ENCODE assay signal across 1 cellular context in the genomic region with DNA sequence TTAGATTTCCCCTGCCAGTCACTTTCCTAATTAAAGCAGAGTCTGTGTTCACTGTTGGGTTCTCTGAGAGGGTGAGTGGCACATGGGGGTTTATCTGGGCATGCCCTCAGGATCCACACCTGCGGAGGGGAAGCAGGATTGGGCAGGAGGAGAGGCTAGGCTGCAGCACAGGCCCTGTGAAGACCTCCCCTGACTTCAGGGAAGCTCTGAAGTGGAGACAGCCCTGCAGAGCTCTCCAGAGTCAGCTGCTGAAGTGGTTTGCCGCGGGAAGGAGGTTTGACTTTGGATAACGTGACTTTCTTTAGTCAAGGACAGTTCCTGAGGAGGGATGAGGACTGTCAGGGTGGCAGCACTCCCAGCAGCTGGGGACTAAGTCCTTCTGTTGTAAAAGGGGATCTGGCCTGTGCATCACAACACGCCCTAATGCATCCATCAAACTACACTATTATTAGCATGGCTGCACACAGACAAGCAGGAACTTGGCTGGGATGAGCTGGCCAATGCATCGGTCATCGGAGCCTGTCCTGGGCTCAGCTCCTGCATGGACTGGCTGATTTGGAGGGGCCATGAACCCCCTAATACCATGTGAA.
TF ChIP-seq lines count a peak whose summit lies in the region.

No MANE protein-coding gene starts in this region.

TF ChIP-seq in K562, 482 proteins besides CTCF, POLR2A, EP300 and RAD21 (continued from another document):
- TF ChIP-seq, protein P1, sequence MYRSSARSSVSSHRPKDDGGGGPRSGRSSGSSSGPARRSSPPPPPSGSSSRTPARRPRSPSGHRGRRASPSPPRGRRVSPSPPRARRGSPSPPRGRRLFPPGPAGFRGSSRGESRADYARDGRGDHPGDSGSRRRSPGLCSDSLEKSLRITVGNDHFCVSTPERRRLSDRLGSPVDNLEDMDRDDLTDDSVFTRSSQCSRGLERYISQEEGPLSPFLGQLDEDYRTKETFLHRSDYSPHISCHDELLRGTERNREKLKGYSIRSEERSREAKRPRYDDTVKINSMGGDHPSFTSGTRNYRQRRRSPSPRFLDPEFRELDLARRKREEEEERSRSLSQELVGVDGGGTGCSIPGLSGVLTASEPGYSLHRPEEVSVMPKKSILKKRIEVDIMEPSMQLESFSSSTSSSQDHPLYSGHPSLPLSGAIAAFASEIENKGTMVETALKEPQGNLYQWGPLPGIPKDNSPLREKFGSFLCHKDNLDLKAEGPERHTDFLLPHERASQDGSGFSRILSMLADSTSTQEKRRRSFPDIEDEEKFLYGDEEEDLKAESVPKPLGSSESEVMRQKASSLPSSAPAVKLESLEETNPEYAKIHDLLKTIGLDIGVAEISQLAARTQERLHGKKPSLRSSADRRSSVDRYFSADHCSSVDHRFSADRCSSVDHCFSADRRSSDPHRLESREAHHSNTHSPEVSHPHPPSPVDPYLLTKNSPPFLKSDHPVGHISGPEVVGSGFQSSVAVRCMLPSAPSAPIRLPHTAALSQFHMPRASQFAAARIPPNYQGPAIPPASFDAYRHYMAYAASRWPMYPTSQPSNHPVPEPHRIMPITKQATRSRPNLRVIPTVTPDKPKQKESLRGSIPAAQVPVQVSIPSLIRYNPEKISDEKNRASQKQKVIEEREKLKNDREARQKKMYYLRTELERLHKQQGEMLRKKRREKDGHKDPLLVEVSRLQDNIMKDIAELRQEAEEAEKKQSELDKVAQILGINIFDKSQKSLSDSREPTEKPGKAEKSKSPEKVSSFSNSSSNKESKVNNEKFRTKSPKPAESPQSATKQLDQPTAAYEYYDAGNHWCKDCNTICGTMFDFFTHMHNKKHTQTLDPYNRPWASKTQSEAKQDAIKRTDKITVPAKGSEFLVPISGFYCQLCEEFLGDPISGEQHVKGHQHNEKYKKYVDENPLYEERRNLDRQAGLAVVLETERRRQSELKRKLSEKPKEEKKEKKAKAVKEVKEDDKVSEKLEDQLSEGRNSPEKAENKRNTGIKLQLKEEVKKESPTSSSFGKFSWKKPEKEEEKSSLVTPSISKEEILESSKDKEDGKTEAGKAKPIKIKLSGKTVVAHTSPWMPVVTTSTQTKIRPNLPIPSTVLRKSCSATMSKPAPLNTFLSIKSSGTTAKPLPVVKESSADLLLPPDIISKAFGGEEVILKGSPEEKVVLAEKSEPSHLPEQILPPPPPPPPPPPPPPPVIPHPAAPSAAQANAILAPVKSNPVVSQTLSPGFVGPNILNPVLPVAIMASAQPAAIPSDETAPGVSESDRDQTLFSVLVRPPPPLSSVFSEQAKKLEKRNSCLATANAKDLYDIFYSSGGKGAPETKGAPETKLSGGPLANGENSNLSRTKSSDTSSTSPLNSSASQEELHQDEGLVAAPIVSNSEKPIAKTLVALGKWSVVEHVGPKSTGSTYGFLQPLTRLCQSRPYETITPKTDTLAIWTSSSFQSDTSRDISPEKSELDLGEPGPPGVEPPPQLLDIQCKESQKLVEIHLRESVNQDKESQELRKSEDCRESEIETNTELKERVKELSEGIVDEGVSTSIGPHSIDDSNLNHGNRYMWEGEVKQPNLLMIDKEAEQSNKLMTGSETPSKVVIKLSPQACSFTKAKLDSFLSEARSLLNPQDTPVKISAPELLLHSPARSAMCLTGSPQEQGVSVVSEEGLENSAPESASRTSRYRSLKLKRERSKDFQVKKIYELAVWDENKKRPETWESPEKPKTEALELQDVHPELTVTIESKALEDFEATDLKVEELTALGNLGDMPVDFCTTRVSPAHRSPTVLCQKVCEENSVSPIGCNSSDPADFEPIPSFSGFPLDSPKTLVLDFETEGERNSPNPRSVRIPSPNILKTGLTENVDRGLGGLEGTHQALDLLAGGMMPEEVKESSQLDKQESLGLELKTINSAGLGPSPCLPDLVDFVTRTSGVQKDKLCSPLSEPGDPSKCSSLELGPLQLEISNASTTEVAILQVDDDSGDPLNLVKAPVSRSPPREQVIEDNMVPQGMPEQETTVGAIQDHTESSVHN (IDR thresholded peaks at IDR 0.05; ENCODE audit: borderline replicate concordance in 1 of 2, low read depth in 1 of 2): no peak
- TF ChIP-seq SIRT6 (IDR thresholded peaks at IDR 0.05; ENCODE audit: low read depth, low read length) (no peak), NFATC3 (IDR thresholded peaks at IDR 0.05) (no peak), GABPA (tag; conservative IDR thresholded peaks at IDR 0.05; ENCODE audit: low read depth) (no peak), ATF1 (CRISPR knock-in tag; IDR thresholded peaks at IDR 0.05) (no peak), ATF1 (tag; IDR thresholded peaks at IDR 0.05) (no peak), CBX1 (IDR thresholded peaks at IDR 0.05; ENCODE audit: low read depth) (no peak)
